ENCODE assay signal across 8 cellular contexts in genomic region chr10:49761789-49762565, GRCh38. TPM values are rescaled to one million over a fixed set of nuclear protein-coding genes. Genes with fewer than 3 reads are reported as not detected.
DNase-seq lines count a peak whose midpoint lies in the region; ATAC-seq, FAIRE-seq and TF ChIP-seq lines count a peak whose summit lies in the region.

OGDHL (minus strand) TSS chr10:49762323; CDS start chr10:49758592, 3,731 bp downstream.

- H3K4me3 Mint-ChIP-seq in HFFc6, result peak within 1 kb of the TSS; percentile 46; the same call in 1 of the 2 replicates
- H3K4me3 Mint-ChIP-seq in activated CD8-positive, alpha-beta T cell treated with anti-CD3 and anti-CD28 coated beads, Interleukin-2, amount 10 ng/mL, durations not matched to agents 7 days and 5 days, result peak within 1 kb of the TSS; percentile 12

- CTCF ChIA-PET in activated CD8-positive, alpha-beta T cell treated with anti-CD3 and anti-CD28 coated beads, Interleukin-2, amount 10 ng/mL, durations not matched to agents 7 days and 5 days (lab: Charles Lee), result no interaction called here
- CTCF ChIA-PET in endothelial cell of umbilical vein (lab: Charles Lee), result no interaction called here

- no peak within 1 kb of the TSS for H3K27ac ChIP-seq in endothelial cell of umbilical vein (ENCODE audit: insufficient read depth, low read depth, low read length)

- peaks cover 31% of the 10 kb centered on the region for H3K27me3 Mint-ChIP-seq in HFFc6 (ENCODE audit: insufficient read depth)
- peaks cover 17% of the 10 kb centered on the region for H3K27me3 Mint-ChIP-seq in activated CD8-positive, alpha-beta T cell treated with anti-CD3 and anti-CD28 coated beads, Interleukin-2, amount 10 ng/mL, durations not matched to agents 7 days and 5 days (ENCODE audit: low read depth)

- peaks cover 3% of the 10 kb centered on the region; the same call in 1 of the 2 replicates for H3K36me3 Mint-ChIP-seq in HFFc6 (ENCODE audit: low read depth)
- H3K36me3 Mint-ChIP-seq in activated CD8-positive, alpha-beta T cell treated with anti-CD3 and anti-CD28 coated beads, Interleukin-2, amount 10 ng/mL, durations not matched to agents 7 days and 5 days (ENCODE audit: low read depth), result no peaks in the 10 kb centered on the region

- TF ChIP-seq CTCF in HFFc6 (IDR thresholded peaks at IDR 0.05) (peak; percentile 13; the same call in 1 of the 2 replicates), endothelial cell of umbilical vein (IDR thresholded peaks at IDR 0.05; ENCODE audit: extremely low read depth in 1 of 2, insufficient read depth in 1 of 2, low read depth in 1 of 2, low read length in 2 of 2) (no peak)

- H3K4me1 Mint-ChIP-seq in HFFc6 (ENCODE audit: low read depth), result no peaks in the 10 kb centered on the region
- no peaks in the 10 kb centered on the region for H3K4me1 Mint-ChIP-seq in activated CD8-positive, alpha-beta T cell treated with anti-CD3 and anti-CD28 coated beads, Interleukin-2, amount 10 ng/mL, durations not matched to agents 7 days and 5 days (ENCODE audit: low read depth)

- FAIRE-seq in endothelial cell of umbilical vein (lab: Jason Lieb, UNC), result peak; percentile 83

- ATAC-seq in activated CD8-positive, alpha-beta T cell treated with anti-CD3 and anti-CD28 coated beads, Interleukin-2, amount 10 ng/mL, durations not matched to agents 7 days and 5 days, result peak; percentile 84
- peak; percentile 78 for ATAC-seq in stimulated activated naive CD8-positive, alpha-beta T cell treated with anti-CD3 and anti-CD28 coated beads, Interleukin-15, Interleukin-2, amounts not matched to agents 100 U/mL and 50 U/mL, for 24 hours

- BruUV-seq in endothelial cell of umbilical vein (replicated peaks; lab: Mats Ljungman, UMichigan), result no TSS peak

- H3K27me3 ChIP-seq in endothelial cell of umbilical vein (ENCODE audit: control insufficient read depth in 2 of 2, insufficient read depth in 2 of 2, low read length in 2 of 2), result peaks cover 0 to 5% of the 10 kb centered on the region in 2 experiments

- intact Hi-C loops in endothelial cell of umbilical vein (cut with micrococcal nuclease), result loop anchor here (2.0 to 5.0 kb wide), 2 partner anchors 155 to 170 kb away; no protein-coding TSS in a partner anchor

- peaks cover 6% of the 10 kb centered on the region for H3K9me3 Mint-ChIP-seq in HFFc6
- H3K9me3 Mint-ChIP-seq in activated CD8-positive, alpha-beta T cell treated with anti-CD3 and anti-CD28 coated beads, Interleukin-2, amount 10 ng/mL, durations not matched to agents 7 days and 5 days (ENCODE audit: insufficient read depth), result no peaks in the 10 kb centered on the region

- peak; percentile 28 for DNase-seq in NCI-H1694 treated with DMSO at 0.1 percent for 48 hours (lab: John Stamatoyannopoulos, UW)
- no peak for DNase-seq in NCI-H1694 (lab: John Stamatoyannopoulos, UW)
- DNase-seq in HFFc6, result no peak
- peak; percentile 82 for DNase-seq in NCI-H146 (lab: John Stamatoyannopoulos, UW)
- DNase-seq in activated CD8-positive, alpha-beta T cell treated with anti-CD3 and anti-CD28 coated beads, Interleukin-2, amount 10 ng/mL, durations not matched to agents 7 days and 5 days, result peak; percentile 69
- peak; percentile 58 for DNase-seq in endothelial cell of umbilical vein (ENCODE audit: low read depth, low spot score)
- DNase-seq in midbrain (lab: John Stamatoyannopoulos, UW), result peak; percentile 56
- peak; percentile 79 for DNase-seq in stimulated activated naive CD8-positive, alpha-beta T cell treated with anti-CD3 and anti-CD28 coated beads, Interleukin-15, Interleukin-2, amounts not matched to agents 100 U/mL and 50 U/mL, for 24 hours

- H3K27ac Mint-ChIP-seq in HFFc6, result no peak within 1 kb of the TSS
- H3K27ac Mint-ChIP-seq in activated CD8-positive, alpha-beta T cell treated with anti-CD3 and anti-CD28 coated beads, Interleukin-2, amount 10 ng/mL, durations not matched to agents 7 days and 5 days, result no peak within 1 kb of the TSS

- H3K9ac ChIP-seq in endothelial cell of umbilical vein (replicated peaks; ENCODE audit: extremely low read depth, insufficient read depth, low read length), result no peak within 1 kb of the TSS

- peaks cover 3% of the 10 kb centered on the region for H3K4me1 ChIP-seq in endothelial cell of umbilical vein (ENCODE audit: control insufficient read depth, extremely low read depth, insufficient read depth, low read length)

- TF ChIP-seq POLR2A in endothelial cell of umbilical vein (IDR thresholded peaks at IDR 0.05; ENCODE audit: low read depth, low read length), result no peak

- no peaks in the 10 kb centered on the region for H3K36me3 ChIP-seq in endothelial cell of umbilical vein (ENCODE audit: control insufficient read depth in 2 of 2, extremely low read depth in 1 of 2, insufficient read depth in 2 of 2, low read length in 2 of 2)

- H2AFZ ChIP-seq in endothelial cell of umbilical vein (ENCODE audit: low read depth, low read length), result peak within 1 kb of the TSS; percentile 81

- H3K4me3 ChIP-seq in endothelial cell of umbilical vein (replicated peaks in 1 of 3; ENCODE audit: insufficient read depth in 1 of 3, low read depth in 1 of 3, low read length in 3 of 3), result peak within 1 kb of the TSS; percentile 44 to 55 (median 48)

- peak within 1 kb of the TSS; percentile 59 for H3K4me2 ChIP-seq in endothelial cell of umbilical vein (ENCODE audit: insufficient read depth, low read length)

- no peaks in the 10 kb centered on the region for H3K9me1 ChIP-seq in endothelial cell of umbilical vein (replicated peaks; ENCODE audit: control insufficient read depth, extremely low read depth, insufficient read depth, low read length)

- no peaks in the 10 kb centered on the region for H3K9me3 ChIP-seq in endothelial cell of umbilical vein (replicated peaks; ENCODE audit: control insufficient read depth, insufficient read depth, low read length)

- POLR2A ChIA-PET in activated CD8-positive, alpha-beta T cell treated with anti-CD3 and anti-CD28 coated beads, Interleukin-2, amount 10 ng/mL, durations not matched to agents 7 days and 5 days (lab: Charles Lee), result no interaction called here
- POLR2A ChIA-PET in endothelial cell of umbilical vein (lab: Charles Lee), result no interaction called here

- no peaks in the 10 kb centered on the region for H3K79me2 ChIP-seq in endothelial cell of umbilical vein (ENCODE audit: control insufficient read depth, insufficient read depth, low read length)

- no peaks in the 10 kb centered on the region for H4K20me1 ChIP-seq in endothelial cell of umbilical vein (replicated peaks; ENCODE audit: control insufficient read depth, extremely low read depth, insufficient read depth, low read length)

- dilution Hi-C loops in endothelial cell of umbilical vein (cut with MboI; ENCODE audit: extremely low pct_ligation_motif_present, low sequenced_read_pairs), result no loop called here

TF ChIP-seq in endothelial cell of umbilical vein, 7 proteins besides CTCF, POLR2A, EP300 and RAD21:
- TF ChIP-seq EZH2 (IDR thresholded peaks at IDR 0.05; ENCODE audit: borderline replicate concordance, low read depth, low read length, severe bottlenecking) (no peak), JUN (IDR thresholded peaks at IDR 0.05; ENCODE audit: borderline replicate concordance, insufficient read depth, insufficient read length, low read depth) (no peak), MYC (IDR thresholded peaks at IDR 0.05; ENCODE audit: low read depth, low read length) (no peak), POLR2AphosphoS5 (IDR thresholded peaks at IDR 0.05; ENCODE audit: insufficient read depth, low read depth, low read length) (peak; percentile 23), GATA2 (IDR thresholded peaks at IDR 0.05; ENCODE audit: insufficient read depth, insufficient read length, low read depth, low read length) (no peak), FOS (IDR thresholded peaks at IDR 0.05; ENCODE audit: borderline replicate concordance, insufficient read depth, low read length) (no peak), MAX (IDR thresholded peaks at IDR 0.05; ENCODE audit: insufficient read depth, insufficient read length) (peak; percentile 79)

RNA-seq across cellular contexts. Expression of gene OGDHL, which starts in this region (rescaled TPM):
- under 1 TPM in 5 of 6 experiments, not detected in 1; 0.05 to 0.19 (median 0.17) TPM for total RNA-seq in HFFc6 (2021; fragmentation: NEBNext Ultra II Directional; extraction: Animal tissue kit (Norgen Biotek cat#: 25700))
- total RNA-seq in activated CD8-positive, alpha-beta T cell treated with anti-CD3 and anti-CD28 coated beads, Interleukin-2, amount 10 ng/mL, durations not matched to agents 7 days and 5 days, result under 1 TPM in 1 of 2 experiments, not detected in 1; 0.10 TPM
- total RNA-seq in endothelial cell of umbilical vein, result 0.58 and 1.0 TPM in 2 replicates
- 0.43 and 0.72 TPM in 2 replicates for polyA plus RNA-seq in endothelial cell of umbilical vein
- polyA plus RNA-seq in endothelial cell of umbilical vein (2011; cell fraction: cytosol; rRNA removed), result 0.28 and 0.42 TPM in 2 replicates
- polyA plus RNA-seq in endothelial cell of umbilical vein (2011; cell fraction: nucleus; rRNA removed), result 1.9 and 2.1 TPM in 2 replicates
- 0.47 and 0.78 TPM in 2 replicates for polyA plus RNA-seq in endothelial cell of umbilical vein (2012)
- 0.85 and 1.6 TPM in 2 replicates for polyA minus RNA-seq in endothelial cell of umbilical vein
- not detected for polyA minus RNA-seq in endothelial cell of umbilical vein (2011; cell fraction: cytosol; rRNA and poly(A)+ RNA removed)
- 0.19 and 1.2 TPM in 2 replicates for polyA minus RNA-seq in endothelial cell of umbilical vein (2011; cell fraction: nucleus; rRNA and poly(A)+ RNA removed)

Comparison
In these comparisons a context has a peak if more than half of its experiments do, and no peak if none do; other contexts are left out.
1. DNase-seq: peak in NCI-H1694 treated with DMSO at 0.1 percent for 48 hours (single experiment), NCI-H146 (single experiment), endothelial cell of umbilical vein (single experiment), midbrain (single experiment) and stimulated activated naive CD8-positive, alpha-beta T cell treated with anti-CD3 and anti-CD28 coated beads, Interleukin-15, Interleukin-2, amounts not matched to agents 100 U/mL and 50 U/mL, for 24 hours (single experiment); none in NCI-H1694 (single experiment) and HFFc6 (single experiment).
2. Peak in DNase-seq and ATAC-seq in activated CD8-positive, alpha-beta T cell treated with anti-CD3 and anti-CD28 coated beads, Interleukin-2, amount 10 ng/mL, durations not matched to agents 7 days and 5 days; RNA of the gene not detected or under 1 TPM.